1 cellular context compared by ENCODE assay signal in genomic region chr1:81803423-81804103, GRCh38.
TF ChIP-seq lines count a peak whose summit lies in the region.

No MANE protein-coding gene starts in this region.

TF ChIP-seq in GM23338, 12 proteins besides CTCF, POLR2A, EP300 and RAD21 (continued from another document):
- TF ChIP-seq REST (IDR thresholded peaks at IDR 0.05; ENCODE audit: unreplicated experiment) (no peak), ZNF114 (CRISPR knock-in tag; IDR thresholded peaks at IDR 0.05) (no peak)
TF ChIP-seq in GM23338: peak in this region for 0.
